Comparison of ENCODE assay signal across 9 cellular contexts in the genomic region with DNA sequence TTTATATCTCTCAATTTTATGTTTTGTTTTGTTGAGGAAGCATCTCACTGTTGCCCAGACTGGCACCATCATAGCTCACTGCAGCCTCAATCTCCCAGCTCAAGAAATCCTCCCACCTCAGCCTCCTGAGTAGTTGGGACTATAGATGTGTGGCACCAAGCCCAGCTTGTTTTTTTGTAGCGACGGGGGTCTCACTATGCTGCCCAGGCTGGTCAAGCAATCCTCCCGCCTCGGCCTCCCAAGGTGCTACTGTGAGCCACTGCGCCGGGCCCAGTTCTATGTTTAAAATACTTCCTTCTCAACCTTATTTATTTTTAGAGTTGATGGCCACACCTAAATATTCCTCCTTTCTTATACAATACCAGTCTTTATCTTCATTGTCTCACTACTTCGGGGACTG. TPM values are rescaled to one million over a fixed set of nuclear protein-coding genes. Genes with fewer than 3 reads are reported as not detected.
A peak's percentile ranks its signal among the peaks of the same experiment; 100 is the strongest.
DNase-seq lines count a peak whose midpoint lies in the region; ATAC-seq, FAIRE-seq and TF ChIP-seq lines count a peak whose summit lies in the region.
"Had no signal": no experiment of that assay in that cellular context is flagged by ENCODE, and none has a peak within 500 bp of the region (broad histone marks: within the 10 kb centered on the region; RNA-seq: fewer than 3 reads in every experiment).

No MANE protein-coding gene starts in this region.

- TF ChIP-seq EP300 in transverse colon (IDR thresholded peaks at IDR 0.05; ENCODE audit: low read depth): no peak
- TF ChIP-seq EP300 in tibial nerve (IDR thresholded peaks at IDR 0.05): no peak

- H3K27me3 Mint-ChIP-seq in activated naive CD4-positive, alpha-beta T cell treated with anti-CD3 and anti-CD28 coated beads, Interleukin-2, amount 10 ng/mL, durations not matched to agents 7 days and 5 days: peaks cover 22% of the 10 kb centered on the region
- H3K27me3 Mint-ChIP-seq in activated CD4-positive, alpha-beta memory T cell treated with anti-CD3 and anti-CD28 coated beads for 36 hours: no peaks in the 10 kb centered on the region

- POLR2A ChIA-PET in activated CD4-positive, alpha-beta memory T cell treated with anti-CD3 and anti-CD28 coated beads for 36 hours (lab: Charles Lee): interaction anchor here (3.3 to 4.6 kb wide), 3 partner anchors 9 to 15 kb away, joined by 15 to 31 read pairs (median 17); partner anchors contain the start of gene COPZ2

- CTCF ChIA-PET in activated naive CD4-positive, alpha-beta T cell treated with anti-CD3 and anti-CD28 coated beads, Interleukin-2, amount 10 ng/mL, durations not matched to agents 7 days and 5 days (lab: Charles Lee): interaction anchor here (1.1 to 4.0 kb wide), 6 partner anchors 8 to 30 kb away, joined by 3 to 26 read pairs (median 4); partner anchors contain the start of gene COPZ2
- CTCF ChIA-PET in activated CD4-positive, alpha-beta memory T cell treated with anti-CD3 and anti-CD28 coated beads for 36 hours (lab: Charles Lee): interaction anchor here (0.8 to 4.9 kb wide), 4 partner anchors 10 to 62 kb away, joined by 3 to 77 read pairs (median 15); partner anchors contain the start of gene COPZ2

- peaks cover 22% of the 10 kb centered on the region for H3K36me3 Mint-ChIP-seq in activated naive CD4-positive, alpha-beta T cell treated with anti-CD3 and anti-CD28 coated beads, Interleukin-2, amount 10 ng/mL, durations not matched to agents 7 days and 5 days
- peaks cover 31% of the 10 kb centered on the region for H3K36me3 Mint-ChIP-seq in activated CD4-positive, alpha-beta memory T cell treated with anti-CD3 and anti-CD28 coated beads for 36 hours

- peaks cover 27 to 43% (median 39%) of the 10 kb centered on the region in 4 donors for H3K4me1 ChIP-seq in transverse colon
- peaks cover 0 to 41% (median 19%) of the 10 kb centered on the region in 4 donors for H3K4me1 ChIP-seq in tibial nerve

- no peak for TF ChIP-seq POLR2A in transverse colon (IDR thresholded peaks at IDR 0.05)
- no peak for TF ChIP-seq POLR2A in tibial nerve (IDR thresholded peaks at IDR 0.05)

- FAIRE-seq in HTR-8/SVneo (lab: Jason Lieb, UNC): no peak

- 77 to 84% methylated on average over 7 of the region's 7 CpGs for WGBS in transverse colon (ENCODE audit: low coverage in 1 of 2), 2 donors
- WGBS in tibial nerve, 2 donors: 86 to 91% methylated on average over 7 of the region's 7 CpGs

- H3K36me3 ChIP-seq in transverse colon (no peaks in the 10 kb centered on the region), tibial nerve (peaks cover 0 to 8% (median 0%) of the 10 kb centered on the region in 3 donors)

- H3K27ac ChIP-seq in transverse colon: peak overlapping the region in 3 of 4 donors; percentile 58 to 98 (median 98)
- peak overlapping the region in 2 of 4 donors; percentile 97 for H3K27ac ChIP-seq in tibial nerve

- no peaks in the 10 kb centered on the region for H3K27me3 ChIP-seq in transverse colon
- H3K27me3 ChIP-seq in tibial nerve: no peaks in the 10 kb centered on the region

- intact Hi-C loops in activated CD4-positive, alpha-beta memory T cell treated with anti-CD3 and anti-CD28 coated beads for 36 hours (cut with micrococcal nuclease): loop anchor here (5.0 kb wide), 2 partner anchors 396 to 861 kb away; partner anchors contain the start of gene UBE2Z
- intact Hi-C loops in transverse colon (cut with DNase I; ENCODE audit: low total_unique reads): no loop called here

- H3K9me3 ChIP-seq in iPS-18c (ENCODE audit: control insufficient read depth, insufficient read depth, low read length) (no peaks in the 10 kb centered on the region), transverse colon (no peaks in the 10 kb centered on the region), tibial nerve (no peaks in the 10 kb centered on the region)

- no peak overlapping the region for H3K27ac Mint-ChIP-seq in activated naive CD4-positive, alpha-beta T cell treated with anti-CD3 and anti-CD28 coated beads, Interleukin-2, amount 10 ng/mL, durations not matched to agents 7 days and 5 days
- no peak overlapping the region for H3K27ac Mint-ChIP-seq in activated CD4-positive, alpha-beta memory T cell treated with anti-CD3 and anti-CD28 coated beads for 36 hours

- H3K9me3 Mint-ChIP-seq in activated naive CD4-positive, alpha-beta T cell treated with anti-CD3 and anti-CD28 coated beads, Interleukin-2, amount 10 ng/mL, durations not matched to agents 7 days and 5 days: no peaks in the 10 kb centered on the region
- no peaks in the 10 kb centered on the region for H3K9me3 Mint-ChIP-seq in activated CD4-positive, alpha-beta memory T cell treated with anti-CD3 and anti-CD28 coated beads for 36 hours

- ATAC-seq in HG03457 (IDR thresholded peaks at IDR 0.05; ENCODE audit: unreplicated experiment): no peak

- H3K4me3 Mint-ChIP-seq in activated naive CD4-positive, alpha-beta T cell treated with anti-CD3 and anti-CD28 coated beads, Interleukin-2, amount 10 ng/mL, durations not matched to agents 7 days and 5 days: peak overlapping the region; percentile 97
- H3K4me3 Mint-ChIP-seq in activated CD4-positive, alpha-beta memory T cell treated with anti-CD3 and anti-CD28 coated beads for 36 hours: peak overlapping the region; percentile 97

- DNase-seq in activated naive CD4-positive, alpha-beta T cell treated with anti-CD3 and anti-CD28 coated beads, Interleukin-2, amount 10 ng/mL, durations not matched to agents 7 days and 5 days: no peak
- DNase-seq in activated naive CD4-positive, alpha-beta T cell (lab: John Stamatoyannopoulos, UW): no peak
- no peak for DNase-seq in activated CD4-positive, alpha-beta memory T cell treated with anti-CD3 and anti-CD28 coated beads for 36 hours
- DNase-seq in transverse colon (no peak), tibial nerve (ENCODE audit: low spot score in 2 of 2) (no peak), HTR-8/SVneo (ENCODE audit: insufficient read length, low spot score) (no peak)
- DNase-seq: Right ventricle myocardium superior had no signal

- in situ Hi-C loops in transverse colon (cut with MboI; ENCODE audit: low pct_ligation_motif_present in 1 of 4, low pct_unique_long_range_greater_than_20kb in 1 of 4, low sequenced_read_pairs in 3 of 4): no loop called here

- H3K4me3 ChIP-seq in iPS-18c (ENCODE audit: insufficient read depth, low read depth, low read length) (peak overlapping the region; percentile 82; the same call in 1 of the 2 replicates), transverse colon (peak overlapping the region in 1 of 4 donors; percentile 87), tibial nerve (peak overlapping the region in 1 of 4 donors; percentile 85)

- peaks cover 52% of the 10 kb centered on the region for H3K4me1 Mint-ChIP-seq in activated naive CD4-positive, alpha-beta T cell treated with anti-CD3 and anti-CD28 coated beads, Interleukin-2, amount 10 ng/mL, durations not matched to agents 7 days and 5 days
- H3K4me1 Mint-ChIP-seq in activated CD4-positive, alpha-beta memory T cell treated with anti-CD3 and anti-CD28 coated beads for 36 hours (ENCODE audit: low read depth): peaks cover 34% of the 10 kb centered on the region

- TF ChIP-seq CTCF in transverse colon (IDR thresholded peaks at IDR 0.05): no peak
- TF ChIP-seq CTCF in tibial nerve (IDR thresholded peaks at IDR 0.05): no peak

RNA-seq across cellular contexts. Expression of gene NFE2L1, which starts 1.9 kb away (rescaled TPM):
- total RNA-seq in activated CD4-positive, alpha-beta memory T cell treated with anti-CD3 and anti-CD28 coated beads for 36 hours: 10 to 100 TPM; 82.4 to 84.1 TPM
- 100 to 1,000 TPM; 173 to 242 (median 211) TPM for total RNA-seq in transverse colon
- total RNA-seq in tibial nerve: 100 to 1,000 TPM; 216 to 327 (median 255) TPM

RNA-seq across cellular contexts. Expression of gene COPZ2, which starts 8.7 kb away (rescaled TPM):
- 1 to 10 TPM; 4.9 to 6.2 TPM for total RNA-seq in activated CD4-positive, alpha-beta memory T cell treated with anti-CD3 and anti-CD28 coated beads for 36 hours
- total RNA-seq in transverse colon (10 to 100 TPM in 2 of 4 donors, 1 to 10 TPM in 2; 6.0 to 11.2 (median 8.3) TPM), tibial nerve (10 to 100 TPM; 40.5 to 73.9 (median 62.2) TPM)

RNA-seq across cellular contexts. Expression of gene CBX1, which starts 55.0 kb away (rescaled TPM):
- 10 to 100 TPM; 55.3 to 56.7 TPM for total RNA-seq in activated CD4-positive, alpha-beta memory T cell treated with anti-CD3 and anti-CD28 coated beads for 36 hours
- total RNA-seq in transverse colon (10 to 100 TPM in 2 of 4 donors, 1 to 10 TPM in 2; 3.7 to 28.3 (median 12.8) TPM), tibial nerve (10 to 100 TPM; 24.0 to 59.0 (median 28.9) TPM)
